In the genomic region with DNA sequence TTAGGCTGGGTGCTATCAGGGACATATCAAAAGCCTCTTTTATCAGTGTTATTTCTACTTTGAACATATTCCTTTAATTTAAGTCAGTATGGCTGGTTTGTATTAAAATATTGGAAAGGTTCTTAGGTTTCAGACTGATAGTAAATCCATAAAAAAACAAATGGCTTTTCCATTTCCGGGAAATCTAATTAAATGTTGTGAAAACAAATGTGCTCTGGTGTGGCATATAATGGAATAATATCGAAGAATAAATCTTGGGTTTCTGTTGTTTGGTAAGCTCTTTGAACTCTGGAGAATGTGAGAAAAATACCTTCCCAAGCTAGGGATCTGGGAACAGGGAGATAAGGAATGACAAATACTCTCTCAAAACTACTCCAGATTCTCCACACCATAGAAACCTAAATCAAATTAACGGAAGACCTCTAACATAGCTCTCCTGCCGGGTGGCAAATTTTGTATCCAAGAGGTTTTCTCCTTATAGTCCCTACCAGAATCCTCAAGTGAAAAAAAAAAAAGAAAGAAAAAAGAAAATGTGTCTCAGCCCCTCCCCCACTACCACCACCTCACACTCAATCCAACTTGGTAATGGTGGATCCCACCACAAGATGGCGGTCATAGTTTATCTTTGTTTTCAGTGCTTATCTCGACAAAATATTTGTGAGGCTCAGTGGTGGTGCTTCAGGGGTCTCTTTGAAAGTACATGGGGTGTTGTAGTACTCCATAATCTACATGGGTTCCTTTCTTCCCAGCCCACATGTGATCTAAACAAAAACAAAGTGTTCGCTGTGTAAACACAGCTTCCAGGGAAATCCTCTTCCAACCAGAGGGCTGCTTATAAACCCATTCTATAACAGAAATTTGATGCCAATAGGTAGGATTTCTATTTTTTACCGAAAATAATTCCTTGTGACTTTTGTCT, we compare ENCODE assay signal across 8 cellular contexts. TPM values are rescaled to one million over a fixed set of nuclear protein-coding genes. Genes with fewer than 3 reads are reported as not detected.
A peak's percentile ranks its signal among the peaks of the same experiment; 100 is the strongest.
DNase-seq lines count a peak whose midpoint lies in the region; ATAC-seq and TF ChIP-seq lines count a peak whose summit lies in the region.

No MANE protein-coding gene starts in this region.

- TF ChIP-seq POLR2A in esophagus muscularis mucosa (IDR thresholded peaks at IDR 0.05; ENCODE audit: low read depth): no peak
- TF ChIP-seq POLR2A in thyroid gland (IDR thresholded peaks at IDR 0.05): no peak

- WGBS in GM23248 (ENCODE audit: low coverage in 1 of 2, low lambda C conversion rate in 2 of 2, missing lambda C conversion rate in 2 of 2), 2 experiments: 63 to 67% methylated on average over 8 of the region's 8 CpGs
- WGBS in esophagus muscularis mucosa: 77% methylated on average over 8 of the region's 8 CpGs
- 68% methylated on average over 8 of the region's 8 CpGs for WGBS in thyroid gland, 2 donors

- H3K36me3 ChIP-seq in GM23248 (ENCODE audit: low read depth) (no peaks in the 10 kb centered on the region), NT2/D1 (ENCODE audit: insufficient read depth, insufficient read length, low read length) (no peaks in the 10 kb centered on the region), esophagus muscularis mucosa (no peaks in the 10 kb centered on the region), thyroid gland (no peaks in the 10 kb centered on the region), MG63 (no peaks in the 10 kb centered on the region; the same call in 1 of the 2 replicates)

- H3K9me3 ChIP-seq in GM23248 (ENCODE audit: low read depth) (no peaks in the 10 kb centered on the region), NT2/D1 (ENCODE audit: insufficient read depth, low read length) (no peaks in the 10 kb centered on the region), esophagus muscularis mucosa (no peaks in the 10 kb centered on the region), thyroid gland (no peaks in the 10 kb centered on the region), MG63 (no peaks in the 10 kb centered on the region)

- H4K20me1 ChIP-seq in GM23248 (ENCODE audit: insufficient read depth): no peaks in the 10 kb centered on the region

- H3F3A ChIP-seq in GM23248 (ENCODE audit: insufficient read depth): peaks cover 41% of the 10 kb centered on the region

- DNase-seq in COLO829 (ENCODE audit: low spot score): peak; percentile 40
- peak; percentile 18 for DNase-seq in GM23248
- DNase-seq in NT2/D1 (ENCODE audit: low read depth, low spot score): peak; percentile 61
- no peak for DNase-seq in esophagus muscularis mucosa (ENCODE audit: extremely low spot score)
- peak; percentile 5 to 6 for DNase-seq in thyroid gland
- no peak for DNase-seq in MG63

- H3K27me3 ChIP-seq in GM23248 (replicated peaks; ENCODE audit: insufficient read depth) (no peaks in the 10 kb centered on the region), NT2/D1 (ENCODE audit: insufficient read depth, insufficient read length) (no peaks in the 10 kb centered on the region), esophagus muscularis mucosa (no peaks in the 10 kb centered on the region), thyroid gland (no peaks in the 10 kb centered on the region), MG63 (no peaks in the 10 kb centered on the region)

- no peak overlapping the region for H3K4me3 ChIP-seq in GM23248
- H3K4me3 ChIP-seq in NT2/D1 (ENCODE audit: insufficient read length, low read depth): no peak overlapping the region
- no peak overlapping the region for H3K4me3 ChIP-seq in esophagus muscularis mucosa
- no peak overlapping the region for H3K4me3 ChIP-seq in thyroid gland (replicated peaks in 1 of 3)
- no peak overlapping the region for H3K4me3 ChIP-seq in MG63

- peak overlapping the region; percentile 25; the same call in 1 of the 2 replicates for H2AFZ ChIP-seq in GM23248

- intact Hi-C loops in esophagus muscularis mucosa (cut with DNase I): no loop called here
- intact Hi-C loops in thyroid gland (cut with DNase I): no loop called here

- ATAC-seq in HG02798 (IDR thresholded peaks at IDR 0.05; ENCODE audit: poor library complexity, unreplicated experiment) (no peak), GM21717 (IDR thresholded peaks at IDR 0.05; ENCODE audit: unreplicated experiment) (no peak)

- no peaks in the 10 kb centered on the region for H3K79me2 ChIP-seq in GM23248 (ENCODE audit: insufficient read depth)

- H3K9ac ChIP-seq in GM23248: peak overlapping the region; percentile 7; the same call in 1 of the 2 replicates
- H3K9ac ChIP-seq in NT2/D1 (ENCODE audit: insufficient read length, low read depth): no peak overlapping the region

- H3K27ac ChIP-seq in GM23248 (peak overlapping the region; percentile 89), esophagus muscularis mucosa (replicated peaks in 1 of 4) (no peak overlapping the region), thyroid gland (no peak overlapping the region)

- peak overlapping the region; percentile 36 for H3K4me2 ChIP-seq in GM23248 (ENCODE audit: unreplicated experiment)

- TF ChIP-seq CTCF in esophagus muscularis mucosa (IDR thresholded peaks at IDR 0.05) (peak in 2 of 3 experiments; percentile 20 to 35), thyroid gland (IDR thresholded peaks at IDR 0.05) (peak in 1 of 6 experiments; percentile 5)

- H3K9me2 ChIP-seq in GM23248 (ENCODE audit: insufficient read depth): no peaks in the 10 kb centered on the region

- in situ Hi-C loops in GM23248 (cut with MboI): loop anchor here (25.0 kb wide), 1 partner anchor 264 kb away; no protein-coding TSS in a partner anchor

- no peak for TF ChIP-seq EP300 in esophagus muscularis mucosa (IDR thresholded peaks at IDR 0.05)

- H3K4me1 ChIP-seq in GM23248 (ENCODE audit: insufficient read depth) (peaks cover 58% of the 10 kb centered on the region), NT2/D1 (ENCODE audit: insufficient read depth, insufficient read length) (no peaks in the 10 kb centered on the region), esophagus muscularis mucosa (peaks cover 0 to 10% (median 3%) of the 10 kb centered on the region in 4 donors), thyroid gland (no peaks in the 10 kb centered on the region)

RNA-seq across cellular contexts. Expression of a gene that starts 54.6 kb away (rescaled TPM):
- 61.2 and 87.0 TPM in 2 replicates for total RNA-seq in GM23248 (2014; rRNA removed; shearing (Covaris generic))
- 56.0 and 85.0 TPM in 2 replicates for polyA plus RNA-seq in GM23248 (2016; fragmentation: Nextera tagmentation; extraction: Ambion mirVana)
- total RNA-seq in esophagus muscularis mucosa: 10 to 100 TPM in 1 of 4 donors, 1 to 10 TPM in 3; 2.0 to 16.4 (median 4.3) TPM
- total RNA-seq in thyroid gland: 1 to 10 TPM; 1.7 to 8.9 (median 2.8) TPM
- total RNA-seq in MG63 (2014; rRNA removed; shearing (Covaris generic); ENCODE audit: low replicate concordance): 114 and 131 TPM in 2 replicates

Comparison
In these comparisons a context has a peak if more than half of its experiments do, and no peak if none do; other contexts are left out.
1. DNase-seq: peak in COLO829 (single experiment), GM23248 (single experiment), NT2/D1 (single experiment) and thyroid gland (2 of 2); none in esophagus muscularis mucosa (single experiment) and MG63 (single experiment).